ENCODE assay signal across 20 cellular contexts in the genomic region with DNA sequence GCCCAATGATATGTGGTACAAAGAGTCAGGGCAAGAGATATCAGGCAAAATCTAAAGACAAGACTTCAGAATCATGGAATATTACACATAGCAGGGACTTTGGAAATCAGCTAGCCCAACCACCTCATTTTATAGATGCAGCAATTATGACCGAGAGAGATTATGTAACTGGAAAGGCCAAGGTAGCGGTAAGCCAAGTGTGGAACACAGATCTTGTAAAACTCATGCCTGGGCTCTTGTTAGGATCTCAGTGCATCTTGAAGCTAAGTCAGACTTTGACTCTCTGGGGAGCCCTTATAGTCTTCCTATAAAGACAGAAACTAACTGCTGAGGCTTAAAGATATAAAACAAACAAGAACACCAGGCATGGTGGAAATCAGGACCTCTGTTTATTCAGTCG.
"Had no signal": no experiment of that assay in that cellular context is flagged by ENCODE, and none has a peak within 500 bp of the region (broad histone marks: within the 10 kb centered on the region; RNA-seq: fewer than 3 reads in every experiment).

No MANE protein-coding gene starts in this region.

- H3K4me3 ChIP-seq: breast epithelium had no signal

- H3K9me3 ChIP-seq: breast epithelium had no signal

- DNase-seq: activated CD4-positive, alpha-beta T cell treated with anti-CD3 and anti-CD28 coated beads for 48 hours; activated CD4-positive, alpha-beta T cell treated with anti-CD3 and anti-CD28 coated beads, Interleukin-2, amount 50 U/mL, for 4 hours; activated CD4-positive, CD25-positive, alpha-beta regulatory T cell treated with anti-CD3 and anti-CD28 coated beads, Interleukin-2, amount 50 U/mL, for 72 hours; activated CD8-positive, alpha-beta memory T cell treated with anti-CD3 and anti-CD28 coated beads, Interleukin-2, amount 50 U/mL, for 48 hours; activated CD8-positive, alpha-beta T cell treated with anti-CD3 and anti-CD28 coated beads, Interleukin-2, amount 10 ng/mL, durations not matched to agents 7 days and 5 days; activated effector memory CD4-positive, alpha-beta T cell treated with Interleukin-2 at 50 U/mL for 16 hours; activated naive CD4-positive, alpha-beta T cell; activated T-cell treated with anti-CD3 and anti-CD28 coated beads, Interleukin-2, amount 50 U/mL, for 24 hours; aorta; central memory CD4-positive, alpha-beta T cell; NCI-H1092; NCI-H1417; NCI-H1930; NCI-H526; NCI-H82; SIG-M5; T-helper 17 cell; T-helper 9 cell had no signal

- H3K27ac ChIP-seq: breast epithelium had no signal

- H3K36me3 ChIP-seq: breast epithelium had no signal

- H3K4me1 ChIP-seq: breast epithelium had no signal

- ATAC-seq: activated CD8-positive, alpha-beta T cell treated with anti-CD3 and anti-CD28 coated beads, Interleukin-2, amount 10 ng/mL, durations not matched to agents 7 days and 5 days; T-helper 17 cell; WTC11 had no signal

- H3K27me3 ChIP-seq: breast epithelium had no signal
